Comparison of ENCODE assay signal across 22 cellular contexts in the genomic region with DNA sequence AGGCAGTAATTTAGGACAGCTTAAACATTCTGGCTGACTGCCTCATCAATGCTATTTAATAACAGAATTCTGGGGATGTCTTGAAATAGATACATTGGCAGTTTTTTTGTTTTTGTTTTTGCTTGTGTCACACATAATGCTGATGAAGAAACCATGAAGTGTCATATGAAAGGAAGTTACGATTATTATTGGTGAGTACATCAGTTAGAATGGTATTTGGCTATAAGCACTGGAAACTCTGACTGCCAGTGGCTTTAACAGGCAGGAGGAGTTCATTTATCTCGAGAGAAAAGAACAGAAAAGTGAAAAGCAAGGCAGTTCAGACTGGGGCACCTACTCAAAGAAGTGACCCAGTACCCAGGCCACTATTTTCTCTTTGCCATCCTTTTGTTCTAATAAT. TPM values are rescaled to one million over a fixed set of nuclear protein-coding genes. Genes with fewer than 3 reads are reported as not detected.
"Had no signal": no experiment of that assay in that cellular context is flagged by ENCODE, and none has a peak within 500 bp of the region (broad histone marks: within the 10 kb centered on the region; RNA-seq: fewer than 3 reads in every experiment).

No MANE protein-coding gene starts in this region.

- ATAC-seq: natural killer cell treated with Interleukin-12 subunit alpha and Interleukin-12 subunit beta and Interleukin-15 and Interleukin-18, amount 100 ng/mL, for 72 hours; psoas muscle; sciatic nerve; stimulated activated naive CD8-positive, alpha-beta T cell treated with anti-CD3 and anti-CD28 coated beads, Interleukin-15, Interleukin-2, amounts not matched to agents 100 U/mL and 50 U/mL, for 24 hours had no signal

- H3K4me3 Mint-ChIP-seq: natural killer cell treated with Interleukin-12 subunit alpha and Interleukin-12 subunit beta and Interleukin-15 and Interleukin-18, amount 100 ng/mL, for 72 hours had no signal

- H3K9me3 Mint-ChIP-seq: natural killer cell treated with Interleukin-12 subunit alpha and Interleukin-12 subunit beta and Interleukin-15 and Interleukin-18, amount 100 ng/mL, for 72 hours had no signal

- H3K27ac ChIP-seq: colonic mucosa, esophagus squamous epithelium, parathyroid adenoma, psoas muscle, skin epidermis, suprapubic skin, tibial artery, upper lobe of left lung, uterus had no signal

- H3K4me3 ChIP-seq: colonic mucosa, esophagus squamous epithelium, psoas muscle, skin epidermis, suprapubic skin, tibial artery, upper lobe of left lung, uterus had no signal

- H3K9ac ChIP-seq: parathyroid adenoma had no signal

- H3K9me3 ChIP-seq: colonic mucosa, esophagus squamous epithelium, psoas muscle, suprapubic skin, tibial artery, upper lobe of left lung, uterus had no signal

- H3K36me3 Mint-ChIP-seq: natural killer cell treated with Interleukin-12 subunit alpha and Interleukin-12 subunit beta and Interleukin-15 and Interleukin-18, amount 100 ng/mL, for 72 hours had no signal

- H3K27ac Mint-ChIP-seq: natural killer cell treated with Interleukin-12 subunit alpha and Interleukin-12 subunit beta and Interleukin-15 and Interleukin-18, amount 100 ng/mL, for 72 hours had no signal

- DNase-seq: colonic mucosa; dermis blood vessel endothelial cell; esophagus squamous epithelium; foreskin melanocyte; head of caudate nucleus; hippocampal formation; kidney glomerular epithelial cell; midbrain; occipital lobe; psoas muscle; retina; stimulated activated CD4-positive, alpha-beta T cell treated with anti-CD3 and anti-CD28 coated beads, Interleukin-2, amount 100 ng/mL, for 24 hours; stimulated activated CD4-positive, alpha-beta T cell treated with anti-CD3 and anti-CD28 coated beads, Interleukin-4, amount 100 ng/mL, for 4 hours; stimulated activated naive CD8-positive, alpha-beta T cell treated with anti-CD3 and anti-CD28 coated beads, Interleukin-15, Interleukin-2, amounts not matched to agents 100 U/mL and 50 U/mL, for 24 hours; tibial artery; upper lobe of left lung; uterus had no signal

- H3K36me3 ChIP-seq: colonic mucosa, esophagus squamous epithelium, suprapubic skin, tibial artery, upper lobe of left lung, uterus had no signal

RNA-seq across cellular contexts. Expression of a gene that starts 22.4 kb away (rescaled TPM):
- total RNA-seq: colonic mucosa; dermis blood vessel endothelial cell; natural killer cell treated with Interleukin-12 subunit alpha and Interleukin-12 subunit beta and Interleukin-15 and Interleukin-18, amount 100 ng/mL, for 72 hours; suprapubic skin; upper lobe of left lung had no signal
